22 cellular contexts compared by ENCODE assay signal in genomic region chr21:38696617-38697016, GRCh38.
"Had no signal": no experiment of that assay in that cellular context is flagged by ENCODE, and none has a peak within 500 bp of the region (broad histone marks: within the 10 kb centered on the region; RNA-seq: fewer than 3 reads in every experiment).

No MANE protein-coding gene starts in this region.

- H3K4me1 Mint-ChIP-seq: neural progenitor cell; stimulated activated naive B cell treated with anti-CD40 and anti-IgM and Interleukin-4, amounts not matched to agents 10 μg/mL and 1 μg/mL and 100 μg/mL, for 72 hours; stimulated activated naive CD8-positive, alpha-beta T cell treated with anti-CD3 and anti-CD28 coated beads, Interleukin-15, amount 100 ng/mL, for 72 hours had no signal

- H3K4me3 ChIP-seq: coronary artery, hepatocyte, lung, neural progenitor cell, ovary, thoracic aorta had no signal

- H3K79me2 ChIP-seq: hepatocyte had no signal

- H3K4me1 ChIP-seq: neural progenitor cell had no signal

- H3K9me3 Mint-ChIP-seq: natural killer cell treated with Interleukin-12 subunit alpha and Interleukin-12 subunit beta and Interleukin-15 and Interleukin-18, amount 100 ng/mL, for 72 hours had no signal

- H3K9me3 ChIP-seq: ovary, thoracic aorta had no signal

- ATAC-seq: left colon; left ventricle myocardium superior; natural killer cell treated with Interleukin-12 subunit alpha and Interleukin-12 subunit beta and Interleukin-15 and Interleukin-18, amount 100 ng/mL, for 72 hours; right cardiac atrium; stimulated activated naive B cell treated with anti-CD40 and anti-IgM and Interleukin-4, amounts not matched to agents 10 μg/mL and 1 μg/mL and 100 μg/mL, for 72 hours; stimulated activated naive CD8-positive, alpha-beta T cell treated with anti-CD3 and anti-CD28 coated beads, Interleukin-15, amount 100 ng/mL, for 72 hours had no signal

- H3K27ac Mint-ChIP-seq: natural killer cell treated with Interleukin-12 subunit alpha and Interleukin-12 subunit beta and Interleukin-15 and Interleukin-18, amount 100 ng/mL, for 72 hours; neural progenitor cell; stimulated activated naive B cell treated with anti-CD40 and anti-IgM and Interleukin-4, amounts not matched to agents 10 μg/mL and 1 μg/mL and 100 μg/mL, for 72 hours; stimulated activated naive CD8-positive, alpha-beta T cell treated with anti-CD3 and anti-CD28 coated beads, Interleukin-15, amount 100 ng/mL, for 72 hours had no signal

- H3K9ac ChIP-seq: neural progenitor cell had no signal

- DNase-seq: effector CD4-positive, alpha-beta T cell; foreskin melanocyte; head of caudate nucleus; left colon; left ventricle myocardium superior; mesenchymal stem cell; midbrain; nucleus accumbens; ovary; right cardiac atrium; small intestine; stimulated activated CD4-positive, alpha-beta T cell treated with anti-CD3 and anti-CD28 coated beads, Interleukin-12 subunit alpha, Interleukin-12 subunit beta, amount 100 ng/mL, for 4 hours; stimulated activated CD4-positive, alpha-beta T cell treated with anti-CD3 and anti-CD28 coated beads, Interleukin-2, amount 100 ng/mL, for 48 hours; stimulated activated naive B cell treated with anti-CD40 and anti-IgM and Interleukin-4, amounts not matched to agents 10 μg/mL and 1 μg/mL and 100 μg/mL, for 72 hours; stimulated activated naive CD8-positive, alpha-beta T cell treated with anti-CD3 and anti-CD28 coated beads, Interleukin-15, amount 100 ng/mL, for 72 hours; trophoblast cell had no signal

- H3K27ac ChIP-seq: coronary artery, hepatocyte, neural progenitor cell, ovary, thoracic aorta had no signal

- H3K27me3 ChIP-seq: hepatocyte, neural progenitor cell, ovary had no signal

- H3K36me3 Mint-ChIP-seq: natural killer cell treated with Interleukin-12 subunit alpha and Interleukin-12 subunit beta and Interleukin-15 and Interleukin-18, amount 100 ng/mL, for 72 hours; neural progenitor cell; stimulated activated naive B cell treated with anti-CD40 and anti-IgM and Interleukin-4, amounts not matched to agents 10 μg/mL and 1 μg/mL and 100 μg/mL, for 72 hours had no signal

- H2AFZ ChIP-seq: hepatocyte, neural progenitor cell had no signal

- H3K4me2 ChIP-seq: hepatocyte, neural progenitor cell had no signal

- H3K4me3 Mint-ChIP-seq: natural killer cell treated with Interleukin-12 subunit alpha and Interleukin-12 subunit beta and Interleukin-15 and Interleukin-18, amount 100 ng/mL, for 72 hours; neural progenitor cell; stimulated activated naive B cell treated with anti-CD40 and anti-IgM and Interleukin-4, amounts not matched to agents 10 μg/mL and 1 μg/mL and 100 μg/mL, for 72 hours; stimulated activated naive CD8-positive, alpha-beta T cell treated with anti-CD3 and anti-CD28 coated beads, Interleukin-15, amount 100 ng/mL, for 72 hours had no signal

- H3K36me3 ChIP-seq: neural progenitor cell, ovary, thoracic aorta had no signal
